Comparison of ENCODE assay signal across 2 cellular contexts in the genomic region with DNA sequence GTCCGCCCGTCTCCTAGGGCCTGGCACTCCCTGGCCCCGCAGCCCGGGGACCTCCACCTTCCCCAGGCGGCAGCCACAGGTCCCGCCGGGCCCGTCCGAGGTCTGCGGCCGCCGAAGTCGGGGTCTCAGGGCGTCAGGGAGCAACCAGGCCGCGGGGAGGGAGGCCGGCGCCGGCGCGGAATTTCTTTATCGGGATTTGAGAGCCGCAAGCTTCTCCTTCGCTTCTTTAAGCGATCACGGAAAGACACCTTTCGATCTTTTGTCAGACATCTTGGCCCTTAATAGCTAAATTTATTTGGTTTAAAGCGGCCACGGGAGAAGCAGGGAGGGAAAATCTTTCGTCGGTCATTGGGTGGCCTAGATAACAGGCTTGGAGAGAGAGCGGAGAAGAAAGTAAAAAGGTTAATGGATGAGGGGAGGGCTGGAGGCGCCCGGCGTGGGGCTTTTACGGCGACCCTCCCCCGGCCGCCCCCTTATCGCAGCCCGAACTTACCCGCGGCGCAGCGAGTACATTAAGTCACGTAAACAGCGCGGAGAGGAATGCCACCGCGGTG.
TF ChIP-seq lines count a peak whose summit lies in the region.

No MANE protein-coding gene starts in this region.

TF ChIP-seq in liver, 16 proteins besides CTCF, POLR2A, EP300 and RAD21 (continued from another document):
- TF ChIP-seq HNF4A (conservative IDR thresholded peaks at IDR 0.05) (no peak), HNF4G (IDR thresholded peaks at IDR 0.05) (no peak), REST (IDR thresholded peaks at IDR 0.05) (no peak), RXRA (IDR thresholded peaks at IDR 0.05) (no peak)
TF ChIP-seq in liver: peak in this region for 0.

TF ChIP-seq in HepG2, 621 proteins besides CTCF, POLR2A, EP300 and RAD21 (continued from another document):
- TF ChIP-seq, protein P1, sequence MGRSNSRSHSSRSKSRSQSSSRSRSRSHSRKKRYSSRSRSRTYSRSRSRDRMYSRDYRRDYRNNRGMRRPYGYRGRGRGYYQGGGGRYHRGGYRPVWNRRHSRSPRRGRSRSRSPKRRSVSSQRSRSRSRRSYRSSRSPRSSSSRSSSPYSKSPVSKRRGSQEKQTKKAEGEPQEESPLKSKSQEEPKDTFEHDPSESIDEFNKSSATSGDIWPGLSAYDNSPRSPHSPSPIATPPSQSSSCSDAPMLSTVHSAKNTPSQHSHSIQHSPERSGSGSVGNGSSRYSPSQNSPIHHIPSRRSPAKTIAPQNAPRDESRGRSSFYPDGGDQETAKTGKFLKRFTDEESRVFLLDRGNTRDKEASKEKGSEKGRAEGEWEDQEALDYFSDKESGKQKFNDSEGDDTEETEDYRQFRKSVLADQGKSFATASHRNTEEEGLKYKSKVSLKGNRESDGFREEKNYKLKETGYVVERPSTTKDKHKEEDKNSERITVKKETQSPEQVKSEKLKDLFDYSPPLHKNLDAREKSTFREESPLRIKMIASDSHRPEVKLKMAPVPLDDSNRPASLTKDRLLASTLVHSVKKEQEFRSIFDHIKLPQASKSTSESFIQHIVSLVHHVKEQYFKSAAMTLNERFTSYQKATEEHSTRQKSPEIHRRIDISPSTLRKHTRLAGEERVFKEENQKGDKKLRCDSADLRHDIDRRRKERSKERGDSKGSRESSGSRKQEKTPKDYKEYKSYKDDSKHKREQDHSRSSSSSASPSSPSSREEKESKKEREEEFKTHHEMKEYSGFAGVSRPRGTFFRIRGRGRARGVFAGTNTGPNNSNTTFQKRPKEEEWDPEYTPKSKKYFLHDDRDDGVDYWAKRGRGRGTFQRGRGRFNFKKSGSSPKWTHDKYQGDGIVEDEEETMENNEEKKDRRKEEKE (IDR thresholded peaks at IDR 0.05): no peak
- TF ChIP-seq REL (CRISPR knock-in tag; conservative IDR thresholded peaks at IDR 0.05) (no peak), ZNF225 (CRISPR knock-in tag; IDR thresholded peaks at IDR 0.05) (no peak), FOXO4 (CRISPR knock-in tag; conservative IDR thresholded peaks at IDR 0.05) (no peak), ZNF496 (CRISPR knock-in tag; IDR thresholded peaks at IDR 0.05; ENCODE audit: insufficient replicate concordance) (no peak), THYN1 (CRISPR knock-in tag; IDR thresholded peaks at IDR 0.05; ENCODE audit: borderline replicate concordance, low read depth) (no peak), NFKB2 (CRISPR knock-in tag; IDR thresholded peaks at IDR 0.05; ENCODE audit: borderline replicate concordance) (no peak), TP53 (CRISPR knock-in tag; conservative IDR thresholded peaks at IDR 0.05) (no peak)
- TF ChIP-seq, protein P2, sequence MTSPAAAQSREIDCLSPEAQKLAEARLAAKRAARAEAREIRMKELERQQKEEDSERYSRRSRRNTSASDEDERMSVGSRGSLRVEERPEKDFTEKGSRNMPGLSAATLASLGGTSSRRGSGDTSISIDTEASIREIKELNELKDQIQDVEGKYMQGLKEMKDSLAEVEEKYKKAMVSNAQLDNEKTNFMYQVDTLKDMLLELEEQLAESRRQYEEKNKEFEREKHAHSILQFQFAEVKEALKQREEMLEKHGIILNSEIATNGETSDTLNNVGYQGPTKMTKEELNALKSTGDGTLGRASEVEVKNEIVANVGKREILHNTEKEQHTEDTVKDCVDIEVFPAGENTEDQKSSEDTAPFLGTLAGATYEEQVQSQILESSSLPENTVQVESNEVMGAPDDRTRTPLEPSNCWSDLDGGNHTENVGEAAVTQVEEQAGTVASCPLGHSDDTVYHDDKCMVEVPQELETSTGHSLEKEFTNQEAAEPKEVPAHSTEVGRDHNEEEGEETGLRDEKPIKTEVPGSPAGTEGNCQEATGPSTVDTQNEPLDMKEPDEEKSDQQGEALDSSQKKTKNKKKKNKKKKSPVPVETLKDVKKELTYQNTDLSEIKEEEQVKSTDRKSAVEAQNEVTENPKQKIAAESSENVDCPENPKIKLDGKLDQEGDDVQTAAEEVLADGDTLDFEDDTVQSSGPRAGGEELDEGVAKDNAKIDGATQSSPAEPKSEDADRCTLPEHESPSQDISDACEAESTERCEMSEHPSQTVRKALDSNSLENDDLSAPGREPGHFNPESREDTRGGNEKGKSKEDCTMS (CRISPR knock-in tag; conservative IDR thresholded peaks at IDR 0.05): no peak
- TF ChIP-seq, protein P3, sequence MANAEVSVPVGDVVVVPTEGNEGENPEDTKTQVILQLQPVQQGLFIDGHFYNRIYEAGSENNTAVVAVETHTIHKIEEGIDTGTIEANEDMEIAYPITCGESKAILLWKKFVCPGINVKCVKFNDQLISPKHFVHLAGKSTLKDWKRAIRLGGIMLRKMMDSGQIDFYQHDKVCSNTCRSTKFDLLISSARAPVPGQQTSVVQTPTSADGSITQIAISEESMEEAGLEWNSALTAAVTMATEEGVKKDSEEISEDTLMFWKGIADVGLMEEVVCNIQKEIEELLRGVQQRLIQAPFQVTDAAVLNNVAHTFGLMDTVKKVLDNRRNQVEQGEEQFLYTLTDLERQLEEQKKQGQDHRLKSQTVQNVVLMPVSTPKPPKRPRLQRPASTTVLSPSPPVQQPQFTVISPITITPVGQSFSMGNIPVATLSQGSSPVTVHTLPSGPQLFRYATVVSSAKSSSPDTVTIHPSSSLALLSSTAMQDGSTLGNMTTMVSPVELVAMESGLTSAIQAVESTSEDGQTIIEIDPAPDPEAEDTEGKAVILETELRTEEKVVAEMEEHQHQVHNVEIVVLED (CRISPR knock-in tag; IDR thresholded peaks at IDR 0.05; ENCODE audit: borderline replicate concordance): no peak
